In the genomic region with DNA sequence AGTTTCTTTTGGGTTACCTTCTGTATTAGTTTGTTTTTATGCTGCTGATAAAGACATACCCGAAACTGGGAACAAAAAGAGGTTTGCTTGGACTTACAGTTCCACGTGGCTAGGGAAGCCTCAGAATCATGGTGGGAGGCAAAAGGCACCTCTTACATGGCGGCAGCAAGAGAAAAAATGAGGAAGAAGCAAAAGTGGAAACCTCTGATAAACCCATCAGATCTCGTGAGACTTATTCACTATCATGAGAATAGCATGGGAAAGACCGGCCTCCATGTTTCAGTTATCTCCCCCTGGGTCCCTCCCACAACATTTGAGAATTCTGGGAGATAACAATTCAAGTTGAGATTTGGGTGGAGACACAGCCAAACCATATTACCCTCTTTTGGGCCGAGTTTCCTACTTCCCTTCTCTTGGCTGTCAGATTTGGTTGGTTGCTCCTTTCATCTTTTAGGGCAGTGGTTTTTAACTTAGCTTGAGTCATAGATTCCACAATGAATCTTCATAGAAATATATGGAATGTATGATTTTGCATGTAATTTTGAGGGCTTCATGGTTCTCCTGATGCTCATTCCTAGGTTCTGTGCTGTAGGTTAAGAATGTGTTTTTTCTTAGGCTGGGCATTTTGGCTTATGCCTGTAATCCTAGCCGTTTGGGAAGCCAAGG, we compare ENCODE assay signal across 21 cellular contexts. TPM values are rescaled to one million over a fixed set of nuclear protein-coding genes. Genes with fewer than 3 reads are reported as not detected.
DNase-seq lines count a peak whose midpoint lies in the region; FAIRE-seq and TF ChIP-seq lines count a peak whose summit lies in the region.
"Had no signal": no experiment of that assay in that cellular context is flagged by ENCODE, and none has a peak within 500 bp of the region (broad histone marks: within the 10 kb centered on the region; RNA-seq: fewer than 3 reads in every experiment).

No MANE protein-coding gene starts in this region.

- H3K27ac Mint-ChIP-seq in astrocyte (ENCODE audit: unreplicated experiment): peak overlapping the region; percentile 43
- no peak overlapping the region for H3K27ac Mint-ChIP-seq in immature natural killer cell

- H3K9ac ChIP-seq in BLaER1 treated with 17β-estradiol and CSF1 and Interleukin-3, amounts not matched to agents 10 nM and 100 nM: no peak overlapping the region
- no peak overlapping the region for H3K9ac ChIP-seq in astrocyte (ENCODE audit: low read length)

- peaks cover 0 to 9% (median 0%) of the 10 kb centered on the region in 11 experiments; a peak in 1 of 22 replicates for H4K20me1 ChIP-seq in BLaER1 treated with 17β-estradiol and CSF1 and Interleukin-3, amounts not matched to agents 10 nM and 100 nM
- no peaks in the 10 kb centered on the region for H4K20me1 ChIP-seq in astrocyte (ENCODE audit: insufficient read depth, low read length)

- peaks cover 21% of the 10 kb centered on the region for H3K36me3 Mint-ChIP-seq in astrocyte (ENCODE audit: low read depth, unreplicated experiment)
- peaks cover 14 to 43% (median 37%) of the 10 kb centered on the region in 3 donors for H3K36me3 Mint-ChIP-seq in immature natural killer cell

- peaks cover 66 to 100% (median 90%) of the 10 kb centered on the region in 11 experiments for H3K36me3 ChIP-seq in BLaER1 treated with 17β-estradiol and CSF1 and Interleukin-3, amounts not matched to agents 10 nM and 100 nM
- peaks cover 17% of the 10 kb centered on the region for H3K36me3 ChIP-seq in astrocyte (ENCODE audit: insufficient read depth, low read length)

- no peaks in the 10 kb centered on the region for H3K79me2 ChIP-seq in astrocyte (ENCODE audit: insufficient read depth, low read length)

- no peak overlapping the region for H3K27ac ChIP-seq in BLaER1 treated with 17β-estradiol and CSF1 and Interleukin-3, amounts not matched to agents 10 nM and 100 nM
- no peak overlapping the region for H3K27ac ChIP-seq in astrocyte (ENCODE audit: low read depth, low read length)
- H3K27ac ChIP-seq: sigmoid colon, suprapubic skin, VCaP had no signal

- no peak overlapping the region for H3K4me3 ChIP-seq in BLaER1 treated with 17β-estradiol and CSF1 and Interleukin-3, amounts not matched to agents 10 nM and 100 nM
- H3K4me3 ChIP-seq in astrocyte (ENCODE audit: insufficient read depth, low read depth, low read length): no peak overlapping the region
- H3K4me3 ChIP-seq: sigmoid colon, suprapubic skin had no signal

- FAIRE-seq in astrocyte (lab: Jason Lieb, UNC): no peak
- FAIRE-seq: GM19239 had no signal

- H3K27me3 ChIP-seq in BLaER1 treated with 17β-estradiol and CSF1 and Interleukin-3, amounts not matched to agents 10 nM and 100 nM: no peaks in the 10 kb centered on the region
- no peaks in the 10 kb centered on the region for H3K27me3 ChIP-seq in astrocyte (ENCODE audit: insufficient read depth, low read length)
- H3K27me3 ChIP-seq: sigmoid colon, suprapubic skin had no signal

- TF ChIP-seq CTCF in astrocyte (IDR thresholded peaks at IDR 0.05; ENCODE audit: insufficient read depth, low read depth, low read length): no peak

- H3K4me2 ChIP-seq in BLaER1 treated with 17β-estradiol and CSF1 and Interleukin-3, amounts not matched to agents 10 nM and 100 nM: peak overlapping the region in 8 of 11 experiments; percentile 23 to 52 (median 41); a peak in 16 of 22 replicates
- no peak overlapping the region for H3K4me2 ChIP-seq in astrocyte (ENCODE audit: low read length)

- H3K4me3 Mint-ChIP-seq in astrocyte (ENCODE audit: unreplicated experiment) (no peak overlapping the region), immature natural killer cell (no peak overlapping the region)

- no peaks in the 10 kb centered on the region for H3K27me3 Mint-ChIP-seq in astrocyte (ENCODE audit: low read depth, unreplicated experiment)
- peaks cover 2 to 6% (median 3%) of the 10 kb centered on the region in 3 donors for H3K27me3 Mint-ChIP-seq in immature natural killer cell (ENCODE audit: low read depth in 3 of 3)

- DNase-seq in HT1080 (ENCODE audit: low read depth): peak; percentile 8
- peak; percentile 59 for DNase-seq in astrocyte (ENCODE audit: low read depth)
- peak; percentile 27 for DNase-seq in iris pigment epithelial cell (ENCODE audit: low read depth)
- DNase-seq in HuH-7.5 (ENCODE audit: low spot score): no peak
- DNase-seq in NCI-H1417 treated with DMSO at 0.1 percent for 48 hours (lab: John Stamatoyannopoulos, UW): no peak
- DNase-seq in immature natural killer cell: no peak
- DNase-seq: activated CD4-positive, alpha-beta T cell treated with anti-CD3 and anti-CD28 coated beads, Interleukin-2, amount 50 U/mL, for 4 hours; COR-L47; DMS79 treated with DMSO at 0.1 percent for 48 hours; Karpas-422; NCI-H1048; NCI-H2029; NCI-H2227 treated with DMSO at 0.1 percent for 48 hours; PC-3; posterior cingulate gyrus; SHP77 treated with DMSO at 0.1 percent for 48 hours; sigmoid colon had no signal

- peaks cover 8 to 20% (median 16%) of the 10 kb centered on the region in 10 experiments; a peak in 17 of 20 replicates for H3K4me1 ChIP-seq in BLaER1 treated with 17β-estradiol and CSF1 and Interleukin-3, amounts not matched to agents 10 nM and 100 nM
- no peaks in the 10 kb centered on the region for H3K4me1 ChIP-seq in astrocyte (ENCODE audit: insufficient read depth, low read length)
- H3K4me1 ChIP-seq: sigmoid colon, suprapubic skin had no signal

- H3K4me1 Mint-ChIP-seq in astrocyte (ENCODE audit: low read depth, unreplicated experiment): peaks cover 7% of the 10 kb centered on the region
- peaks cover 13 to 22% of the 10 kb centered on the region in 2 donors for H3K4me1 Mint-ChIP-seq in immature natural killer cell

- no peak overlapping the region for H2AFZ ChIP-seq in astrocyte (ENCODE audit: low read depth, low read length)

- H3K9me3 Mint-ChIP-seq in astrocyte (ENCODE audit: unreplicated experiment) (no peaks in the 10 kb centered on the region), immature natural killer cell (no peaks in the 10 kb centered on the region)

- peaks cover 11 to 48% (median 44%) of the 10 kb centered on the region in 11 experiments; a peak in 20 of 22 replicates for H3K9me3 ChIP-seq in BLaER1 treated with 17β-estradiol and CSF1 and Interleukin-3, amounts not matched to agents 10 nM and 100 nM (replicated peaks in 1 of 11)
- no peaks in the 10 kb centered on the region for H3K9me3 ChIP-seq in astrocyte (ENCODE audit: insufficient read depth, low read depth, low read length)
- H3K9me3 ChIP-seq: sigmoid colon, suprapubic skin had no signal

RNA-seq across cellular contexts. Expression of a gene that starts 44.2 kb away (rescaled TPM):
- 21.6 and 22.9 TPM in 2 replicates for total RNA-seq in HT1080 (2014; rRNA removed; shearing (Covaris generic))
- 13.0 and 19.3 TPM in 2 replicates for polyA plus RNA-seq in HT1080 (2015; cell fraction: cytosol; rRNA removed)
- polyA plus RNA-seq in HT1080 (2015; cell fraction: nucleus; rRNA removed): 64.9 and 72.1 TPM in 2 replicates
- 12.6 and 13.9 TPM in 2 replicates for total RNA-seq in astrocyte
- 1 to 10 TPM; 1.8 to 6.3 (median 5.4) TPM for polyA plus RNA-seq in immature natural killer cell

Comparison
In these comparisons a context has a peak if more than half of its experiments do, and no peak if none do; other contexts are left out.
1. DNase-seq: peak in HT1080 (single experiment), astrocyte (single experiment) and iris pigment epithelial cell (single experiment); none in HuH-7.5 (single experiment), NCI-H1417 treated with DMSO at 0.1 percent for 48 hours (single experiment) and immature natural killer cell (0 of 3).